ENCODE assay signal across 30 cellular contexts in genomic region chr13:25890671-25891212, GRCh38.
DNase-seq lines count a peak whose midpoint lies in the region; ATAC-seq and TF ChIP-seq lines count a peak whose summit lies in the region.
"Had no signal": no experiment of that assay in that cellular context is flagged by ENCODE, and none has a peak within 500 bp of the region (broad histone marks: within the 10 kb centered on the region; RNA-seq: fewer than 3 reads in every experiment).

No MANE protein-coding gene starts in this region.

- H3K9me3 ChIP-seq in KOPT-K1 (ENCODE audit: insufficient read depth, low read length, poor library complexity, severe bottlenecking), result no peaks in the 10 kb centered on the region
- H3K9me3 ChIP-seq in adipocyte (ENCODE audit: control insufficient read depth, low read length), result no peaks in the 10 kb centered on the region
- no peaks in the 10 kb centered on the region for H3K9me3 ChIP-seq in mesenchymal stem cell (ENCODE audit: control insufficient read depth, low read length)
- H3K9me3 ChIP-seq in gastrocnemius medialis, result no peaks in the 10 kb centered on the region
- H3K9me3 ChIP-seq: esophagus muscularis mucosa, gastroesophageal sphincter, neutrophil, psoas muscle, suprapubic skin, upper lobe of right lung had no signal

- H3K18ac ChIP-seq in mesenchymal stem cell (ENCODE audit: low read depth in 1 of 2, low read length in 2 of 2), result no peak overlapping the region

- ATAC-seq in left ventricle myocardium superior (no peak), gastrocnemius medialis (no peak), left cardiac atrium (no peak)
- ATAC-seq: gastroesophageal sphincter; GM12878; HepG2; left lobe of liver; psoas muscle; Right ventricle myocardium inferior; stimulated activated naive B cell treated with anti-CD40 and anti-IgM and Interleukin-4, amounts not matched to agents 10 μg/mL and 1 μg/mL and 100 μg/mL, for 72 hours; upper lobe of right lung had no signal

- no peak overlapping the region for H2BK120ac ChIP-seq in mesenchymal stem cell (ENCODE audit: low read depth, low read length)

- TF ChIP-seq POLR2A in gastrocnemius medialis (IDR thresholded peaks at IDR 0.05), result no peak

- H3K14ac ChIP-seq in mesenchymal stem cell (ENCODE audit: low read length in 2 of 2), result no peak overlapping the region

- H3K4ac ChIP-seq in mesenchymal stem cell (ENCODE audit: low read depth in 1 of 2, low read length in 2 of 2), result no peak overlapping the region

- no peak overlapping the region for H3K4me2 ChIP-seq in mesenchymal stem cell (ENCODE audit: low read length, poor library complexity, severe bottlenecking)

- H4K91ac ChIP-seq in mesenchymal stem cell (ENCODE audit: low read length), result no peak overlapping the region

- H3K4me3 ChIP-seq in adipocyte (ENCODE audit: low read length), result no peak overlapping the region
- no peak overlapping the region for H3K4me3 ChIP-seq in mesenchymal stem cell (ENCODE audit: insufficient read depth in 1 of 2, low read depth in 1 of 2, low read length in 2 of 2)
- H3K4me3 ChIP-seq in gastrocnemius medialis, result no peak overlapping the region
- H3K4me3 ChIP-seq: esophagus muscularis mucosa, gastroesophageal sphincter, GM12878, psoas muscle, suprapubic skin, upper lobe of right lung had no signal

- H3K27me3 ChIP-seq in adipocyte (replicated peaks; ENCODE audit: control insufficient read depth, insufficient read depth, low read length), result peaks cover 7% of the 10 kb centered on the region
- peaks cover 0 to 19% of the 10 kb centered on the region in 2 experiments for H3K27me3 ChIP-seq in mesenchymal stem cell (ENCODE audit: control insufficient read depth in 1 of 2, insufficient read depth in 1 of 2, low read length in 2 of 2)
- H3K27me3 ChIP-seq in gastrocnemius medialis, result peaks cover 0 to 4% (median 0%) of the 10 kb centered on the region in 3 donors
- H3K27me3 ChIP-seq: esophagus muscularis mucosa, gastroesophageal sphincter, neutrophil, suprapubic skin, upper lobe of right lung had no signal

- intact Hi-C loops in left ventricle myocardium superior (cut with micrococcal nuclease), result no loop called here
- intact Hi-C loops in gastrocnemius medialis (cut with DNase I; ENCODE audit: low total_unique reads), result no loop called here
- intact Hi-C loops in left cardiac atrium (cut with DNase I), result no loop called here

- peak overlapping the region; percentile 69 for H3K27ac ChIP-seq in KOPT-K1 (ENCODE audit: low read depth, low read length, poor library complexity, severe bottlenecking)
- no peak overlapping the region for H3K27ac ChIP-seq in mesenchymal stem cell (ENCODE audit: low read length, poor library complexity, severe bottlenecking)
- H3K27ac ChIP-seq in gastrocnemius medialis, result no peak overlapping the region
- H3K27ac ChIP-seq: C4-2B, esophagus muscularis mucosa, gastroesophageal sphincter, neutrophil, psoas muscle, suprapubic skin, upper lobe of right lung, WERI-Rb-1 had no signal

- DNase-seq in DMS79 (lab: John Stamatoyannopoulos, UW) (peak; percentile 30), adipocyte (ENCODE audit: low read depth) (peak; percentile 66), mesenchymal stem cell (no peak), left ventricle myocardium superior (no peak), gastrocnemius medialis (no peak), left cardiac atrium (no peak)
- DNase-seq: activated CD4-positive, alpha-beta T cell treated with anti-CD3 and anti-CD28 coated beads, Interleukin-2, amount 10 ng/mL, durations not matched to agents 24 days and 14 days; activated naive CD4-positive, alpha-beta T cell treated with anti-CD3 and anti-CD28 coated beads, Interleukin-2, amount 10 ng/mL, durations not matched to agents 7 days and 5 days; aorta; cortex of kidney; EL; hippocampal formation; NCI-H1105; NCI-H2029 treated with DMSO at 0.1 percent for 48 hours; NCI-H82; psoas muscle; stimulated activated CD4-positive, alpha-beta T cell treated with anti-CD3 and anti-CD28 coated beads, Interleukin-15, amount 100 ng/mL, for 24 hours; stimulated activated naive B cell treated with anti-CD40 and anti-IgM and Interleukin-4, amounts not matched to agents 10 μg/mL and 1 μg/mL and 100 μg/mL, for 72 hours; upper lobe of right lung; WERI-Rb-1 had no signal

- TF ChIP-seq CTCF in gastrocnemius medialis (IDR thresholded peaks at IDR 0.05 in 4 of 5, conservative IDR thresholded peaks at IDR 0.05 in 1 of 5), result no peak

- no peak overlapping the region for H3K23ac ChIP-seq in mesenchymal stem cell (ENCODE audit: low read length in 2 of 2)

- no peaks in the 10 kb centered on the region for H3K79me1 ChIP-seq in mesenchymal stem cell (replicated peaks; ENCODE audit: low read length, poor library complexity, severe bottlenecking)

- H2AFZ ChIP-seq in mesenchymal stem cell (ENCODE audit: low read depth, low read length), result peak overlapping the region; percentile 23

- no peak overlapping the region for H4K8ac ChIP-seq in mesenchymal stem cell (ENCODE audit: low read length)

- in situ Hi-C loops in gastrocnemius medialis (cut with MboI; ENCODE audit: low sequenced_read_pairs in 4 of 4), result no loop called here

- H3K36me3 ChIP-seq in KOPT-K1 (ENCODE audit: insufficient read depth, low read length), result no peaks in the 10 kb centered on the region
- H3K36me3 ChIP-seq in adipocyte (ENCODE audit: control insufficient read depth, insufficient read depth, low read length, severe bottlenecking), result no peaks in the 10 kb centered on the region
- no peaks in the 10 kb centered on the region for H3K36me3 ChIP-seq in mesenchymal stem cell (ENCODE audit: control insufficient read depth in 1 of 2, insufficient read depth in 2 of 2, low read depth in 1 of 2, low read length in 2 of 2)
- no peaks in the 10 kb centered on the region for H3K36me3 ChIP-seq in gastrocnemius medialis
- H3K36me3 ChIP-seq: esophagus muscularis mucosa, gastroesophageal sphincter, neutrophil, suprapubic skin, upper lobe of right lung, WERI-Rb-1 had no signal

- H3K9ac ChIP-seq in adipocyte (ENCODE audit: low read length) (no peak overlapping the region), mesenchymal stem cell (ENCODE audit: low read length) (no peak overlapping the region)

- WGBS in mesenchymal stem cell, result 60% methylated on average over 4 of the region's 4 CpGs

- H3K4me1 ChIP-seq in adipocyte (ENCODE audit: control insufficient read depth, insufficient read depth, low read length) (peaks cover 9% of the 10 kb centered on the region), mesenchymal stem cell (ENCODE audit: control insufficient read depth, insufficient read depth, low read depth, low read length) (peaks cover 9% of the 10 kb centered on the region), gastrocnemius medialis (no peaks in the 10 kb centered on the region)
- H3K4me1 ChIP-seq: esophagus muscularis mucosa, gastroesophageal sphincter, psoas muscle, suprapubic skin, upper lobe of right lung had no signal

- H2BK12ac ChIP-seq in mesenchymal stem cell (ENCODE audit: low read length in 2 of 2), result peak overlapping the region in 1 of 2 experiments; percentile 72

- no peak overlapping the region for H2BK15ac ChIP-seq in mesenchymal stem cell (ENCODE audit: low read depth, poor library complexity, severe bottlenecking)

- no peak overlapping the region for H2BK5ac ChIP-seq in mesenchymal stem cell (ENCODE audit: low read depth, low read length, poor library complexity, severe bottlenecking)

- H2AK5ac ChIP-seq in mesenchymal stem cell (ENCODE audit: low read length, severe bottlenecking), result no peak overlapping the region

Comparison
In these comparisons a context has a peak if more than half of its experiments do, and no peak if none do; other contexts are left out.
1. DNase-seq: peak in DMS79 (single experiment) and adipocyte (single experiment); none in mesenchymal stem cell (single experiment), left ventricle myocardium superior (single experiment), gastrocnemius medialis (0 of 2) and left cardiac atrium (single experiment).